ENCODE assay signal across 1 cellular context in the genomic region with DNA sequence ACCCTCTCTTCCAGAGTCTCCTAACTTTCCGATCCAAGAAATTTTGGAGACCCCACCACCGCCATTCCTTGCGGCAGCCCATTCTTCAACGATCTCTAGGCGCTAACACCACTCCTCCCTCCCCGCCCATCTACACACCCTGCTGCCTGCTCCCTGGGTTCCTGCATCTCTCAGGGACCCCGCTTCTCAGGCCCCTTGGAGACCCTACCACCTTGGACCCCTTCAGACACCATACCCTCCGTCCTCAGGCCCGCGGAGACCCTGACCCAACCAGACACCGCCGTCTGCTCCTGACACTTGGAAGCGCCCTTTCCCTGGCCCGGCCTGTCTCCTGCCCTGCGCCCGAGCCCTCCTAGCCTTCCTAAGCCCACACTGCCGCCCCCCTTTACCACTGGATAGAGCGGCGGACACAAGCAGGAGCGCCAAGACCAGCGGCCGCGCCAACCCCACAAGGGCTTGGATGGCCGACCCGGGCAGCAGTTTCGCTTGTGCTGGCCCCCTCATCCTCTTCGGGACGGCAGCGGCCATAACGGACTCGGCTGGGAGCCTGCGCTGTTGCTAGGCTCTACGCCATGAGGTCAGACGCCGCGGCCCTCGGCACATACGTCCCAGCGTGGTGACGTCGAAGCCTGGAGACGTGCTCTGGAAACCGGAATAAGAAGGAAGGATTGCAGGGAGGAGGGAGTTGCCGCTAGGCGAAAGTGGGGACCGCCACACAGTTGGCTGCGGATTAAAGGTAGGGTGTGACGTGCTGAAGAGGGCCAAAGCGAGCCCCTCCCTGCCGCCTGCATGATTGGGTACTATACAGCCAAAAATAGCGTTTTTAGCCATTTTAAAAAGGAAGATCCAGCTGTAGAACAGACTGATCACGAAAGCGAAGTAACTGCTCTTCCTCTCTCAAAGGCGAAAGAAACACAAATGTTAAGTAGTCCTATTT.
TF ChIP-seq lines count a peak whose summit lies in the region.

A gene (minus strand): TSS at position 569 of the 937 bp plus-strand sequence. CDS start 41 bp downstream, at position 528.

TF ChIP-seq in A549, 52 proteins besides CTCF, POLR2A, EP300 and RAD21 (continued from another document):
- TF ChIP-seq, protein P1, sequence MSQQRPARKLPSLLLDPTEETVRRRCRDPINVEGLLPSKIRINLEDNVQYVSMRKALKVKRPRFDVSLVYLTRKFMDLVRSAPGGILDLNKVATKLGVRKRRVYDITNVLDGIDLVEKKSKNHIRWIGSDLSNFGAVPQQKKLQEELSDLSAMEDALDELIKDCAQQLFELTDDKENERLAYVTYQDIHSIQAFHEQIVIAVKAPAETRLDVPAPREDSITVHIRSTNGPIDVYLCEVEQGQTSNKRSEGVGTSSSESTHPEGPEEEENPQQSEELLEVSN (IDR thresholded peaks at IDR 0.05; ENCODE audit: borderline replicate concordance, low read depth), result peak; percentile 33; the same call in 1 of the 2 replicates
- TF ChIP-seq RCOR1 (IDR thresholded peaks at IDR 0.05; ENCODE audit: low read depth, low read length) (no peak), JUNB (IDR thresholded peaks at IDR 0.05) (no peak), ZNF302 (CRISPR knock-in tag; IDR thresholded peaks at IDR 0.05) (no peak), ZFP36 (IDR thresholded peaks at IDR 0.05; ENCODE audit: borderline replicate concordance, partially characterized antibody) (no peak), HEYL (CRISPR knock-in tag; IDR thresholded peaks at IDR 0.05) (no peak), JUN (IDR thresholded peaks at IDR 0.05) (peak; percentile 82 to 86; a peak in 3 of 5 replicates), FOXS1 (CRISPR knock-in tag; IDR thresholded peaks at IDR 0.05) (no peak), NPAS2 (CRISPR knock-in tag; IDR thresholded peaks at IDR 0.05; ENCODE audit: borderline replicate concordance) (no peak), MAZ (IDR thresholded peaks at IDR 0.05; ENCODE audit: borderline replicate concordance, low read depth, low read length) (0 out of 2 replicates have a peak, but pooled peaks have one; percentile 44)
- TF ChIP-seq, protein P2, sequence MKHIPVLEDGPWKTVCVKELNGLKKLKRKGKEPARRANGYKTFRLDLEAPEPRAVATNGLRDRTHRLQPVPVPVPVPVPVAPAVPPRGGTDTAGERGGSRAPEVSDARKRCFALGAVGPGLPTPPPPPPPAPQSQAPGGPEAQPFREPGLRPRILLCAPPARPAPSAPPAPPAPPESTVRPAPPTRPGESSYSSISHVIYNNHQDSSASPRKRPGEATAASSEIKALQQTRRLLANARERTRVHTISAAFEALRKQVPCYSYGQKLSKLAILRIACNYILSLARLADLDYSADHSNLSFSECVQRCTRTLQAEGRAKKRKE (CRISPR knock-in tag; IDR thresholded peaks at IDR 0.05; ENCODE audit: low read depth), result no peak
- TF ChIP-seq, protein P3, sequence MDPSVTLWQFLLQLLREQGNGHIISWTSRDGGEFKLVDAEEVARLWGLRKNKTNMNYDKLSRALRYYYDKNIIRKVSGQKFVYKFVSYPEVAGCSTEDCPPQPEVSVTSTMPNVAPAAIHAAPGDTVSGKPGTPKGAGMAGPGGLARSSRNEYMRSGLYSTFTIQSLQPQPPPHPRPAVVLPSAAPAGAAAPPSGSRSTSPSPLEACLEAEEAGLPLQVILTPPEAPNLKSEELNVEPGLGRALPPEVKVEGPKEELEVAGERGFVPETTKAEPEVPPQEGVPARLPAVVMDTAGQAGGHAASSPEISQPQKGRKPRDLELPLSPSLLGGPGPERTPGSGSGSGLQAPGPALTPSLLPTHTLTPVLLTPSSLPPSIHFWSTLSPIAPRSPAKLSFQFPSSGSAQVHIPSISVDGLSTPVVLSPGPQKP (IDR thresholded peaks at IDR 0.05; ENCODE audit: low read depth, low read length), result no peak
